34 cellular contexts compared by ENCODE assay signal in the genomic region with DNA sequence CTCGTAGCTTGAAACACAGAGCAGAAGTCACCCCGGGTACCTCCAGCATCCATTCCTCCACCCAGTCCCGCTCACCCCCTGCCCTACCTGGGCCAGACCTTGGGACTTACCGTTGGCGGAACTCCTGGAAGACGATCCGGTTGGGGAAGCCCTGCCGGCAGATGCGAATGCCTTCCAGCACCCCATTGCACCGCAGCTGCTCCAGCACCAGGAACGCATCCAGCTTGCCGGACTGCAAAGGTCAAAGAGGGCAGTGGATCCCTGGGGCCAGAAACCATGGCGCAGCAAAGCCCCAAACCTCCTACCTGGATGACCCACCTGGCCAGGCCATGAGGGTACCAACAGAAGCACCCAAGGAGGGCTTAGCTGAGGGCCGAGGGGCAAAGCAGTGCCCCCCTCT.
"Had no signal": no experiment of that assay in that cellular context is flagged by ENCODE, and none has a peak within 500 bp of the region (broad histone marks: within the 10 kb centered on the region; RNA-seq: fewer than 3 reads in every experiment).

No MANE protein-coding gene starts in this region.

- DNase-seq: activated B cell treated with CpG ODN at 0.5 μM for 24 hours; activated CD4-positive, alpha-beta T cell treated with anti-CD3 and anti-CD28 coated beads for 48 hours; activated CD4-positive, alpha-beta T cell treated with anti-CD3 and anti-CD28 coated beads, Interleukin-2, amount 50 U/mL, for 1 hour; activated CD4-positive, alpha-beta T cell treated with anti-CD3 and anti-CD28 coated beads, Interleukin-2, amount 50 U/mL, for 48 hours; activated CD8-positive, alpha-beta memory T cell treated with anti-CD3 and anti-CD28 coated beads for 24 hours; activated CD8-positive, alpha-beta T cell treated with anti-CD3 and anti-CD28 coated beads for 36 hours; activated effector memory CD4-positive, alpha-beta T cell treated with anti-CD3 and anti-CD28 coated beads, Interleukin-2, amount 50 U/mL, for 16 hours; activated naive CD4-positive, alpha-beta T cell treated with anti-CD3 and anti-CD28 coated beads for 36 hours; activated naive CD8-positive, alpha-beta T cell treated with anti-CD3 and anti-CD28 coated beads for 36 hours; activated naive CD8-positive, alpha-beta T cell treated with anti-CD3 and anti-CD28 coated beads, Interleukin-2, amount 50 U/mL, for 24 hours; activated T-cell treated with anti-CD3 and anti-CD28 coated beads, Interleukin-2, amount 50 U/mL, for 1 hour; activated T-cell treated with anti-CD3 and anti-CD28 coated beads, Interleukin-2, amount 50 U/mL, for 48 hours; adrenal gland; amygdala; aorta; body of pancreas; caudate nucleus; cortex of kidney; dermis blood vessel endothelial cell; effector CD4-positive, alpha-beta T cell; effector memory CD8-positive, alpha-beta T cell; erythroblast; esophagus squamous epithelium; foreskin melanocyte; SW 1271; T-helper 1 cell; T-helper 17 cell; T1000; WERI-Rb-1 had no signal

- H3K27me3 Mint-ChIP-seq: activated B cell treated with CpG ODN at 0.5 μM for 24 hours; activated CD8-positive, alpha-beta T cell treated with anti-CD3 and anti-CD28 coated beads for 36 hours; activated naive CD4-positive, alpha-beta T cell treated with anti-CD3 and anti-CD28 coated beads, Interleukin-2, amount 50 U/mL, for 24 hours; activated naive CD8-positive, alpha-beta T cell treated with anti-CD3 and anti-CD28 coated beads for 36 hours; activated naive CD8-positive, alpha-beta T cell treated with anti-CD3 and anti-CD28 coated beads, Interleukin-2, amount 50 U/mL, for 24 hours; effector memory CD8-positive, alpha-beta T cell; T-helper 17 cell had no signal

- H3K9me3 Mint-ChIP-seq: activated B cell treated with CpG ODN at 0.5 μM for 24 hours; activated CD8-positive, alpha-beta T cell treated with anti-CD3 and anti-CD28 coated beads for 36 hours; activated naive CD4-positive, alpha-beta T cell treated with anti-CD3 and anti-CD28 coated beads for 36 hours; activated naive CD4-positive, alpha-beta T cell treated with anti-CD3 and anti-CD28 coated beads, Interleukin-2, amount 50 U/mL, for 24 hours; activated naive CD8-positive, alpha-beta T cell treated with anti-CD3 and anti-CD28 coated beads for 36 hours; activated naive CD8-positive, alpha-beta T cell treated with anti-CD3 and anti-CD28 coated beads, Interleukin-2, amount 50 U/mL, for 24 hours; activated T-helper 1 cell treated with anti-CD3 and anti-CD28 coated beads, Interleukin-12 subunit alpha, Interleukin-12 subunit beta, Interleukin-2, Interleukin-4 antibody, amounts not matched to agents 30 ng/mL and 10 ng/mL and 1 ng/mL, durations not matched to agents 14 hours and 24 hours and 36 hours; activated T-helper 2 cell treated with anti-CD3 and anti-CD28 coated beads, Interferon-gamma antibody, Interleukin-2, Interleukin-4, amounts not matched to agents 10 μg/mL and 5 μg/mL and 100 μg/mL, durations not matched to agents 14 hours and 24 hours and 36 hours; effector memory CD8-positive, alpha-beta T cell; T-helper 2 cell treated with Interferon-gamma antibody and Interleukin-4, amounts not matched to agents 5 μg/mL and 100 μg/mL, for 36 hours had no signal

- H3K36me3 ChIP-seq: adrenal gland, WERI-Rb-1 had no signal

- H3K4me3 Mint-ChIP-seq: activated B cell treated with CpG ODN at 0.5 μM for 24 hours; activated CD8-positive, alpha-beta T cell treated with anti-CD3 and anti-CD28 coated beads for 36 hours; activated naive CD4-positive, alpha-beta T cell treated with anti-CD3 and anti-CD28 coated beads for 36 hours; activated naive CD4-positive, alpha-beta T cell treated with anti-CD3 and anti-CD28 coated beads, Interleukin-2, amount 50 U/mL, for 24 hours; activated naive CD8-positive, alpha-beta T cell treated with anti-CD3 and anti-CD28 coated beads for 36 hours; activated naive CD8-positive, alpha-beta T cell treated with anti-CD3 and anti-CD28 coated beads, Interleukin-2, amount 50 U/mL, for 24 hours; activated T-helper 1 cell treated with anti-CD3 and anti-CD28 coated beads, Interleukin-12 subunit alpha, Interleukin-12 subunit beta, Interleukin-2, Interleukin-4 antibody, amounts not matched to agents 30 ng/mL and 10 ng/mL and 1 ng/mL, durations not matched to agents 14 hours and 24 hours and 36 hours; effector memory CD8-positive, alpha-beta T cell; T-helper 17 cell; T-helper 2 cell treated with Interferon-gamma antibody and Interleukin-4, amounts not matched to agents 5 μg/mL and 100 μg/mL, for 36 hours had no signal

- H3K27ac ChIP-seq: adrenal gland, body of pancreas, WERI-Rb-1 had no signal

- H3K4me3 ChIP-seq: adrenal gland, body of pancreas, esophagus squamous epithelium had no signal

- H3K9me3 ChIP-seq: adrenal gland, body of pancreas, esophagus squamous epithelium had no signal

- ATAC-seq: activated CD4-positive, CD25-positive, alpha-beta regulatory T cell treated with anti-CD3 and anti-CD28 coated beads, Interleukin-2, amount 50 U/mL, for 24 hours; activated CD8-positive, alpha-beta T cell treated with anti-CD3 and anti-CD28 coated beads for 36 hours; activated naive CD8-positive, alpha-beta T cell treated with anti-CD3 and anti-CD28 coated beads, Interleukin-2, amount 50 U/mL, for 24 hours; body of pancreas; effector memory CD8-positive, alpha-beta T cell; T-helper 17 cell had no signal

- H3K36me3 Mint-ChIP-seq: activated naive CD8-positive, alpha-beta T cell treated with anti-CD3 and anti-CD28 coated beads for 36 hours had no signal

- H3K4me1 ChIP-seq: adrenal gland, body of pancreas, esophagus squamous epithelium had no signal

- H3K27me3 ChIP-seq: adrenal gland, body of pancreas, esophagus squamous epithelium had no signal

- H3K4me1 Mint-ChIP-seq: activated B cell treated with CpG ODN at 0.5 μM for 24 hours; activated naive CD4-positive, alpha-beta T cell treated with anti-CD3 and anti-CD28 coated beads, Interleukin-2, amount 50 U/mL, for 24 hours; activated naive CD8-positive, alpha-beta T cell treated with anti-CD3 and anti-CD28 coated beads for 36 hours; activated naive CD8-positive, alpha-beta T cell treated with anti-CD3 and anti-CD28 coated beads, Interleukin-2, amount 50 U/mL, for 24 hours had no signal

- H3K27ac Mint-ChIP-seq: activated B cell treated with CpG ODN at 0.5 μM for 24 hours; activated CD8-positive, alpha-beta T cell treated with anti-CD3 and anti-CD28 coated beads for 36 hours; activated naive CD4-positive, alpha-beta T cell treated with anti-CD3 and anti-CD28 coated beads for 36 hours; activated naive CD4-positive, alpha-beta T cell treated with anti-CD3 and anti-CD28 coated beads, Interleukin-2, amount 50 U/mL, for 24 hours; activated naive CD8-positive, alpha-beta T cell treated with anti-CD3 and anti-CD28 coated beads for 36 hours; activated naive CD8-positive, alpha-beta T cell treated with anti-CD3 and anti-CD28 coated beads, Interleukin-2, amount 50 U/mL, for 24 hours; activated T-helper 1 cell treated with anti-CD3 and anti-CD28 coated beads, Interleukin-12 subunit alpha, Interleukin-12 subunit beta, Interleukin-2, Interleukin-4 antibody, amounts not matched to agents 30 ng/mL and 10 ng/mL and 1 ng/mL, durations not matched to agents 14 hours and 24 hours and 36 hours; activated T-helper 2 cell treated with anti-CD3 and anti-CD28 coated beads, Interferon-gamma antibody, Interleukin-2, Interleukin-4, amounts not matched to agents 10 μg/mL and 5 μg/mL and 100 μg/mL, durations not matched to agents 14 hours and 24 hours and 36 hours; T-helper 17 cell; T-helper 2 cell treated with Interferon-gamma antibody and Interleukin-4, amounts not matched to agents 5 μg/mL and 100 μg/mL, for 36 hours had no signal
